8 cellular contexts compared by ENCODE assay signal in genomic region chr17:83099570-83100181, GRCh38. TPM values are rescaled to one million over a fixed set of nuclear protein-coding genes. Genes with fewer than 3 reads are reported as not detected.
DNase-seq lines count a peak whose midpoint lies in the region; ATAC-seq and TF ChIP-seq lines count a peak whose summit lies in the region.

No MANE protein-coding gene starts in this region.

- no peak for ATAC-seq in HG02588 (IDR thresholded peaks at IDR 0.05; ENCODE audit: unreplicated experiment)
- no peak for ATAC-seq in GM19395 (IDR thresholded peaks at IDR 0.05; ENCODE audit: unreplicated experiment)
- no peak for ATAC-seq in HG03097 (IDR thresholded peaks at IDR 0.05; ENCODE audit: low FRiP score, unreplicated experiment)

- no peaks in the 10 kb centered on the region for H3K27me3 Mint-ChIP-seq in nephron progenitor cell (ENCODE audit: low read depth, poor library complexity)

- TF ChIP-seq CTCF in AG09319 (IDR thresholded peaks at IDR 0.05; ENCODE audit: low read depth, low read length) (peak; percentile 3), nephron progenitor cell (IDR thresholded peaks at IDR 0.05) (no peak)

- no peaks in the 10 kb centered on the region for H3K9me3 ChIP-seq in ectodermal cell (ENCODE audit: control insufficient read depth, low read length)

- peaks cover 25% of the 10 kb centered on the region for H3K4me1 ChIP-seq in ectodermal cell (ENCODE audit: control insufficient read depth, insufficient read depth, low read length)

- TF ChIP-seq EP300 in Ishikawa (IDR thresholded peaks at IDR 0.05; ENCODE audit: borderline replicate concordance) = peak; percentile 93

- H3K27me3 ChIP-seq in ectodermal cell (ENCODE audit: control insufficient read depth, insufficient read depth, low read length, poor library complexity, severe bottlenecking) = no peaks in the 10 kb centered on the region

- H3K9me3 Mint-ChIP-seq in nephron progenitor cell = no peaks in the 10 kb centered on the region

- H3K4me3 ChIP-seq in ectodermal cell (ENCODE audit: insufficient read depth, low read depth, low read length) = no peak overlapping the region

- 30 to 44% methylated on average over 34 of the region's 34 CpGs for WGBS in ectodermal cell, 2 experiments

- H3K36me3 ChIP-seq in ectodermal cell (ENCODE audit: control insufficient read depth, insufficient read depth, low read length) = peaks cover 9% of the 10 kb centered on the region

- peak overlapping the region; percentile 76 for H3K27ac ChIP-seq in ectodermal cell (ENCODE audit: insufficient read depth, low read depth, low read length, poor library complexity, severe bottlenecking)

- H3K4me1 Mint-ChIP-seq in nephron progenitor cell = peaks cover 47% of the 10 kb centered on the region

- peak; percentile 10; the same call in 1 of the 2 replicates for TF ChIP-seq RAD21 in Ishikawa (IDR thresholded peaks at IDR 0.05; ENCODE audit: low read depth)

- peak overlapping the region; percentile 64 for H3K4me3 Mint-ChIP-seq in nephron progenitor cell

- DNase-seq in AG09319 (ENCODE audit: extremely low read depth, low read depth) (no peak), nephron progenitor cell (peak; percentile 81), SHP77 treated with DMSO at 0.1 percent for 48 hours (lab: John Stamatoyannopoulos, UW) (no peak)

- H3K36me3 Mint-ChIP-seq in nephron progenitor cell (ENCODE audit: low read depth) = peaks cover 8% of the 10 kb centered on the region

- H3K27ac Mint-ChIP-seq in nephron progenitor cell = no peak overlapping the region

TF ChIP-seq in Ishikawa, 13 proteins besides CTCF, POLR2A, EP300 and RAD21:
- peak; percentile 78 for TF ChIP-seq EGR1 (IDR thresholded peaks at IDR 0.05)
- 0 out of 2 replicates have a peak, but pooled peaks have one; percentile 8 for TF ChIP-seq REST (IDR thresholded peaks at IDR 0.05; ENCODE audit: low read depth)
- TF ChIP-seq MAX (IDR thresholded peaks at IDR 0.05) = peak; percentile 56; the same call in 1 of the 2 replicates
- no peak; the same call in none of the 2 replicates for TF ChIP-seq CREB1 (IDR thresholded peaks at IDR 0.05; ENCODE audit: low read depth)
- no peak for TF ChIP-seq YY1 (IDR thresholded peaks at IDR 0.05; ENCODE audit: low read depth)
- peak; percentile 97 for TF ChIP-seq TCF12 (IDR thresholded peaks at IDR 0.05; ENCODE audit: low read depth)
- peak; percentile 72 for TF ChIP-seq FOXM1 (IDR thresholded peaks at IDR 0.05; ENCODE audit: borderline replicate concordance, low read depth)
- TF ChIP-seq USF1 (IDR thresholded peaks at IDR 0.05) = no peak; the same call in 1 of the 2 replicates
- TF ChIP-seq NFIC (IDR thresholded peaks at IDR 0.05) = peak; percentile 98
- peak; percentile 77 for TF ChIP-seq TEAD4 (IDR thresholded peaks at IDR 0.05)
- TF ChIP-seq ZBTB7A (IDR thresholded peaks at IDR 0.05; ENCODE audit: low read depth) = peak; percentile 93
- TF ChIP-seq CEBPB (IDR thresholded peaks at IDR 0.05) = no peak
- no peak for TF ChIP-seq TAF1 (IDR thresholded peaks at IDR 0.05; ENCODE audit: low read depth)

RNA-seq across cellular contexts. Expression of gene METRNL, which starts 20.3 kb away (rescaled TPM):
- polyA plus RNA-seq in ectodermal cell (2013, experiment 1 of 4) = 11.4 TPM
- 10.0 TPM for polyA plus RNA-seq in ectodermal cell (2013, experiment 2 of 4)
- polyA plus RNA-seq in ectodermal cell (2013, experiment 3 of 4) = 11.7 TPM
- 16.5 TPM for polyA plus RNA-seq in ectodermal cell (2013, experiment 4 of 4)
